In genomic region chrX:39640866-39641265, GRCh38 we compare ENCODE assay signal across 21 cellular contexts.
"Had no signal": no experiment of that assay in that cellular context is flagged by ENCODE, and none has a peak within 500 bp of the region (broad histone marks: within the 10 kb centered on the region; RNA-seq: fewer than 3 reads in every experiment).

No MANE protein-coding gene starts in this region.

- H3K27ac ChIP-seq: epithelial cell of prostate, esophagus muscularis mucosa, gastrocnemius medialis, heart right ventricle, parathyroid adenoma, psoas muscle, right lobe of liver, tibial nerve, upper lobe of right lung, vagina had no signal

- H3K36me3 ChIP-seq: esophagus muscularis mucosa, gastrocnemius medialis, heart right ventricle, right lobe of liver, tibial nerve, upper lobe of right lung, vagina had no signal

- H3K9ac ChIP-seq: parathyroid adenoma had no signal

- DNase-seq: effector memory CD8-positive, alpha-beta T cell; gastrocnemius medialis; heart right ventricle; hypothalamus; kidney glomerular epithelial cell; mesendoderm; naive B cell; nephron progenitor cell; psoas muscle; retina; right lobe of liver; stimulated activated CD4-positive, alpha-beta T cell treated with anti-CD3 and anti-CD28 coated beads, Interleukin-4, amount 100 ng/mL, for 1 hour; stimulated activated CD8-positive, alpha-beta memory T cell treated with anti-CD3 and anti-CD28 coated beads, Interleukin-4, amount 100 ng/mL, for 48 hours; stimulated activated naive CD4-positive, alpha-beta T cell; upper lobe of right lung had no signal

- H3K27me3 ChIP-seq: esophagus muscularis mucosa, gastrocnemius medialis, right lobe of liver, upper lobe of right lung, vagina had no signal

- H3K4me1 ChIP-seq: esophagus muscularis mucosa, gastrocnemius medialis, parathyroid adenoma, psoas muscle, upper lobe of right lung, vagina had no signal

- ATAC-seq: effector memory CD8-positive, alpha-beta T cell; gastrocnemius medialis; heart right ventricle; psoas muscle; right lobe of liver; upper lobe of right lung had no signal

- H3K36me3 Mint-ChIP-seq: naive B cell had no signal

- H3K27ac Mint-ChIP-seq: dendritic cell treated with granulocyte-macrophage colony-stimulating factor and Interleukin-4, amounts not matched to agents 40 ng/mL and 50 ng/mL, for 4 days; effector memory CD8-positive, alpha-beta T cell; naive B cell; nephron progenitor cell had no signal

- H3K9me3 ChIP-seq: esophagus muscularis mucosa, gastrocnemius medialis, heart right ventricle, psoas muscle, right lobe of liver, tibial nerve, upper lobe of right lung, vagina had no signal

- H3K4me3 Mint-ChIP-seq: dendritic cell treated with granulocyte-macrophage colony-stimulating factor and Interleukin-4, amounts not matched to agents 40 ng/mL and 50 ng/mL, for 4 days; effector memory CD8-positive, alpha-beta T cell; naive B cell; nephron progenitor cell had no signal

- H3K9me3 Mint-ChIP-seq: dendritic cell treated with granulocyte-macrophage colony-stimulating factor and Interleukin-4, amounts not matched to agents 40 ng/mL and 50 ng/mL, for 4 days; effector memory CD8-positive, alpha-beta T cell had no signal

- H3K4me3 ChIP-seq: esophagus muscularis mucosa, gastrocnemius medialis, heart right ventricle, psoas muscle, right lobe of liver, tibial nerve, upper lobe of right lung, vagina had no signal
